ENCODE assay signal across 7 cellular contexts in the genomic region with DNA sequence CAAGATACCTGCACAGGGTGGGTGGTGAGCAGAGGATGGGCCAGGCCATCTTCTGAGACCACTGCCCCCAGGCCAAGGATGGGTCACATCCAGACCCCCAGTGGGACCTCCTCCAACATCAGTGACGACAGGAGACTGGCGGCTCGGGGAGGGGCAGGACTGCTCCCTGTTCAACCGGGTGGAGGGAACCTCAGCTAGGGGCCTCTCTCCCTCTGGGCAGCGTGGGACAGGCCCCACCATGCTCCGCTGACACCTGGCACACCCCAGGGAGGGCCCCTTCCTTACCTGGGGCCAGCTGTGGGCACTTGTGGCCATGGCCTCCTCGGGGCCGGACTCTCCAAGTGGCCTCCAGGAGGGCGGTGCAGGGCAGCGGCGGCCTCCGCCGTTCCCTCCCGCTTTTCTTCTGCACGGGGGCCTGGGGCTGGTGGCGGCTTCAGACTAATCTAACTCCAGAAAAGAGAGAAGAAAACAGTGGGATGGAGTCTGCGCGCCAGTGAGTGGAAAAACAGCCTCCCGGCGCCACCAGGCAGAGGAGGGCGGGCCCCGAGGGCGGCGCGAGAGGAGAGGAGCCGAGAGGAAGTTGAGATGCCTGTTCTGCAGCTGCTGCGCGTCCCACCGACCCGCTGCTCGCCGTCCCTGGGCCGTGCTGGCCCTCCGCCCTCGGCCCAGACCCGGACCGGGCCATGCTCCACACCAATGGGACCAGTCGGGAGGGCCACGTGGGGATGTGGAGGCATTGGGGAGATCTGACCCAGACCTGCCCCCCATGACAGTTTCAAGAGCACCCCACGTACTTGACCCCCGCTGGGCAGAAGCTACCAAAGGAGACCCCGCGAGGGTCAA. TPM values are rescaled to one million over a fixed set of nuclear protein-coding genes. Genes with fewer than 3 reads are reported as not detected.
DNase-seq lines count a peak whose midpoint lies in the region; ATAC-seq lines count a peak whose summit lies in the region.

A gene with protein sequence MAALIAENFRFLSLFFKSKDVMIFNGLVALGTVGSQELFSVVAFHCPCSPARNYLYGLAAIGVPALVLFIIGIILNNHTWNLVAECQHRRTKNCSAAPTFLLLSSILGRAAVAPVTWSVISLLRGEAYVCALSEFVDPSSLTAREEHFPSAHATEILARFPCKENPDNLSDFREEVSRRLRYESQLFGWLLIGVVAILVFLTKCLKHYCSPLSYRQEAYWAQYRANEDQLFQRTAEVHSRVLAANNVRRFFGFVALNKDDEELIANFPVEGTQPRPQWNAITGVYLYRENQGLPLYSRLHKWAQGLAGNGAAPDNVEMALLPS (minus strand): TSS at position 500 of the 843 bp plus-strand sequence. CDS start 2,429 bp downstream, outside the sequence.

- no peaks in the 10 kb centered on the region for H3K27me3 Mint-ChIP-seq in activated T-cell treated with anti-CD3 and anti-CD28 coated beads, Interleukin-2, amount 50 U/mL, for 4 hours (ENCODE audit: low read depth)
- peaks cover 0 to 32% (median 2%) of the 10 kb centered on the region in 3 donors for H3K27me3 Mint-ChIP-seq in naive B cell

- peaks cover 16% of the 10 kb centered on the region for H3K36me3 Mint-ChIP-seq in activated T-cell treated with anti-CD3 and anti-CD28 coated beads, Interleukin-2, amount 50 U/mL, for 4 hours (ENCODE audit: insufficient read depth)
- peaks cover 0 to 15% of the 10 kb centered on the region in 2 donors for H3K36me3 Mint-ChIP-seq in naive B cell

- DNase-seq in NOMO-1 treated with dmso at 0.1 percent for 144 hours (lab: John Stamatoyannopoulos, UW; ENCODE audit: unreplicated experiment) (peak; percentile 40), naive B cell (peak; percentile 26)
- DNase-seq in activated T-cell treated with anti-CD3 and anti-CD28 coated beads, Interleukin-2, amount 50 U/mL, for 4 hours, result peak; percentile 46
- DNase-seq in stimulated activated naive CD4-positive, alpha-beta T cell treated with Interleukin-2 at 50 U/mL for 16 hours (lab: John Stamatoyannopoulos, UW), result peak; percentile 62

- H3K27ac Mint-ChIP-seq in naive B cell, result peak within 1 kb of the TSS in 2 of 6 donors; percentile 57 to 70

- no peaks in the 10 kb centered on the region for H3K9me3 Mint-ChIP-seq in activated T-cell treated with anti-CD3 and anti-CD28 coated beads, Interleukin-2, amount 50 U/mL, for 4 hours
- H3K9me3 Mint-ChIP-seq in naive B cell, result no peaks in the 10 kb centered on the region

- ATAC-seq in GM18498 (IDR thresholded peaks at IDR 0.05; ENCODE audit: unreplicated experiment) (peak; percentile 70), HG02870 (IDR thresholded peaks at IDR 0.05; ENCODE audit: unreplicated experiment) (peak; percentile 60), esophagus mucosa (peak; percentile 53), naive B cell (ENCODE audit: low read depth in 2 of 2) (peak; percentile 79 to 85)
- peak; percentile 79 to 80 for ATAC-seq in activated T-cell treated with anti-CD3 and anti-CD28 coated beads, Interleukin-2, amount 50 U/mL, for 4 hours

- peak within 1 kb of the TSS; percentile 89 for H3K4me3 Mint-ChIP-seq in activated T-cell treated with anti-CD3 and anti-CD28 coated beads, Interleukin-2, amount 50 U/mL, for 4 hours
- H3K4me3 Mint-ChIP-seq in naive B cell, result peak within 1 kb of the TSS; percentile 75 to 92 (median 86)

- peaks cover 50% of the 10 kb centered on the region for H3K4me1 Mint-ChIP-seq in activated T-cell treated with anti-CD3 and anti-CD28 coated beads, Interleukin-2, amount 50 U/mL, for 4 hours (ENCODE audit: low read depth)
- peaks cover 16 to 19% (median 17%) of the 10 kb centered on the region in 3 donors for H3K4me1 Mint-ChIP-seq in naive B cell

RNA-seq across cellular contexts. Expression of the gene that starts here (rescaled TPM):
- 1 to 10 TPM; 2.8 to 6.0 (median 3.8) TPM for total RNA-seq in activated T-cell treated with anti-CD3 and anti-CD28 coated beads, Interleukin-2, amount 50 U/mL, for 4 hours
- 2.7 TPM for total RNA-seq in esophagus mucosa
- polyA plus RNA-seq in naive B cell (ENCODE audit: low read depth in 6 of 6), result 1 to 10 TPM in 2 of 6 donors, under 1 TPM in 3, not detected in 1; 0.39 to 2.3 (median 1.00) TPM

Comparison
In these comparisons a context has a peak if more than half of its experiments do, and no peak if none do; other contexts are left out.
1. Peak in every context shown above with its lines: DNase-seq and ATAC-seq.